1 cellular context compared by ENCODE assay signal in genomic region chr17:81711814-81712467, GRCh38.
TF ChIP-seq lines count a peak whose summit lies in the region.

SLC25A10 (plus strand) TSS chr17:81712284; CDS start chr17:81712427, 143 bp downstream.

TF ChIP-seq in K562, 482 proteins besides CTCF, POLR2A, EP300 and RAD21 (continued from another document and continues in another):
- TF ChIP-seq GMEB1 (CRISPR knock-in tag; IDR thresholded peaks at IDR 0.05): peak; percentile 75
- peak in 1 of 2 experiments; percentile 84; a peak in 2 of 4 replicates for TF ChIP-seq FOXA3 (CRISPR knock-in tag; conservative IDR thresholded peaks at IDR 0.05 in 1 of 2, IDR thresholded peaks at IDR 0.05 in 1 of 2)
- no peak for TF ChIP-seq ZNF12 (CRISPR knock-in tag; IDR thresholded peaks at IDR 0.05)
- TF ChIP-seq FOXP4 (CRISPR knock-in tag; IDR thresholded peaks at IDR 0.05; ENCODE audit: borderline replicate concordance): peak; percentile 87; the same call in 1 of the 2 replicates
- no peak for TF ChIP-seq CREB1 (IDR thresholded peaks at IDR 0.05)
- peak; percentile 48; the same call in 1 of the 2 replicates for TF ChIP-seq CREB1 (CRISPR knock-in tag; IDR thresholded peaks at IDR 0.05)
- 0 out of 2 replicates have a peak, but pooled peaks have one; percentile 28 for TF ChIP-seq SUPT5H (IDR thresholded peaks at IDR 0.05)
- no peak for TF ChIP-seq LCOR (CRISPR knock-in tag; IDR thresholded peaks at IDR 0.05)
- TF ChIP-seq FOXK2 (conservative IDR thresholded peaks at IDR 0.05 in 1 of 2, IDR thresholded peaks at IDR 0.05 in 1 of 2; ENCODE audit: low read depth in 2 of 2): 0 out of 4 replicates have a peak, but pooled peaks of 1 of the 2 experiments have one; percentile 14
- TF ChIP-seq ZNF41 (CRISPR knock-in tag; conservative IDR thresholded peaks at IDR 0.05): no peak
- TF ChIP-seq RCOR1 (IDR thresholded peaks at IDR 0.05; ENCODE audit: borderline replicate concordance in 1 of 2, low read depth in 2 of 2, low read length in 2 of 2): no peak
- TF ChIP-seq CREM (IDR thresholded peaks at IDR 0.05; ENCODE audit: low read depth): peak; percentile 39
- TF ChIP-seq BDP1 (IDR thresholded peaks at IDR 0.05; ENCODE audit: insufficient read depth, insufficient read length): no peak
- TF ChIP-seq NKRF (IDR thresholded peaks at IDR 0.05; ENCODE audit: borderline replicate concordance): peak; percentile 89
- TF ChIP-seq EGR1 (conservative IDR thresholded peaks at IDR 0.05): peak; percentile 65
- no peak for TF ChIP-seq RBM39 (optimal IDR thresholded peaks at IDR 0.05; ENCODE audit: low read depth, low read length)
- peak; percentile 87 to 88 for TF ChIP-seq E2F6 (IDR thresholded peaks at IDR 0.05; ENCODE audit: borderline replicate concordance in 1 of 2, extremely low read depth in 1 of 2, insufficient read depth in 1 of 2, insufficient read length in 1 of 2, low read depth in 1 of 2, low read length in 1 of 2, poor library complexity in 1 of 2, severe bottlenecking in 1 of 2)
- TF ChIP-seq SRF (CRISPR knock-in tag; IDR thresholded peaks at IDR 0.05): 0 out of 4 replicates have a peak, but pooled peaks have one; percentile 19 to 30
- peak; percentile 90 for TF ChIP-seq RB1 (IDR thresholded peaks at IDR 0.05; ENCODE audit: low read depth)
- TF ChIP-seq ATF7 (IDR thresholded peaks at IDR 0.05): peak; percentile 20; the same call in 1 of the 2 replicates
- TF ChIP-seq TEAD4 (IDR thresholded peaks at IDR 0.05; ENCODE audit: low read length): no peak
- peak; percentile 86; the same call in 1 of the 2 replicates for TF ChIP-seq TEAD4 (CRISPR knock-in tag; IDR thresholded peaks at IDR 0.05; ENCODE audit: borderline replicate concordance)
- TF ChIP-seq NR2C2 (CRISPR knock-in tag; IDR thresholded peaks at IDR 0.05): no peak
- TF ChIP-seq NR2C2 (tag; IDR thresholded peaks at IDR 0.05): peak; percentile 58; the same call in 1 of the 2 replicates
- TF ChIP-seq AFF4 (CRISPR knock-in tag; IDR thresholded peaks at IDR 0.05): 0 out of 2 replicates have a peak, but pooled peaks have one; percentile 35
- TF ChIP-seq HNRNPK (IDR thresholded peaks at IDR 0.05; ENCODE audit: low read depth, low read length, poor library complexity, severe bottlenecking): peak; percentile 15
- TF ChIP-seq GTF2A2 (tag; IDR thresholded peaks at IDR 0.05): no peak
- TF ChIP-seq RBFOX2 (IDR thresholded peaks at IDR 0.05; ENCODE audit: low read depth, low read length): peak; percentile 61
- TF ChIP-seq JUN (IDR thresholded peaks at IDR 0.05; ENCODE audit: borderline replicate concordance, low read depth, low read length): peak; percentile 67
- 0 out of 2 replicates have a peak, but pooled peaks have one; percentile 63 for TF ChIP-seq JUN (CRISPR knock-in tag; IDR thresholded peaks at IDR 0.05; ENCODE audit: borderline replicate concordance)
- TF ChIP-seq CREB3L1 (IDR thresholded peaks at IDR 0.05; ENCODE audit: borderline replicate concordance, low read depth): peak; percentile 66; the same call in 1 of the 2 replicates
- TF ChIP-seq TAF15 (IDR thresholded peaks at IDR 0.05; ENCODE audit: low read depth, low read length): no peak
- TF ChIP-seq MED1 (CRISPR knock-in tag; IDR thresholded peaks at IDR 0.05; ENCODE audit: borderline replicate concordance): no peak; the same call in 1 of the 2 replicates
- no peak for TF ChIP-seq HMG20A (CRISPR knock-in tag; conservative IDR thresholded peaks at IDR 0.05)
- TF ChIP-seq RBM25 (IDR thresholded peaks at IDR 0.05; ENCODE audit: low read depth, low read length, severe bottlenecking): no peak
- TF ChIP-seq CC2D1A (IDR thresholded peaks at IDR 0.05): no peak
- TF ChIP-seq ZBTB9 (CRISPR knock-in tag; IDR thresholded peaks at IDR 0.05): peak; percentile 69; the same call in 1 of the 2 replicates
- peak; percentile 15; the same call in 1 of the 2 replicates for TF ChIP-seq TCF3 (CRISPR knock-in tag; IDR thresholded peaks at IDR 0.05)
- TF ChIP-seq NONO (IDR thresholded peaks at IDR 0.05; ENCODE audit: low read depth in 2 of 2, low read length in 1 of 2): peak in 1 of 2 experiments; percentile 88; a peak in 2 of 4 replicates
- 0 out of 2 replicates have a peak, but pooled peaks have one; percentile 13 for TF ChIP-seq SIN3B (IDR thresholded peaks at IDR 0.05; ENCODE audit: low read depth)
- peak; percentile 26; the same call in 1 of the 2 replicates for TF ChIP-seq SOX6 (IDR thresholded peaks at IDR 0.05)
- peak; percentile 85; the same call in 1 of the 2 replicates for TF ChIP-seq EP400 (IDR thresholded peaks at IDR 0.05)
- peak; percentile 42 for TF ChIP-seq DACH1 (IDR thresholded peaks at IDR 0.05; ENCODE audit: partially characterized antibody)
- TF ChIP-seq L3MBTL2 (IDR thresholded peaks at IDR 0.05): peak; percentile 97
- no peak for TF ChIP-seq MTA1 (IDR thresholded peaks at IDR 0.05; ENCODE audit: borderline replicate concordance)
